19 cellular contexts compared by ENCODE assay signal in the genomic region with DNA sequence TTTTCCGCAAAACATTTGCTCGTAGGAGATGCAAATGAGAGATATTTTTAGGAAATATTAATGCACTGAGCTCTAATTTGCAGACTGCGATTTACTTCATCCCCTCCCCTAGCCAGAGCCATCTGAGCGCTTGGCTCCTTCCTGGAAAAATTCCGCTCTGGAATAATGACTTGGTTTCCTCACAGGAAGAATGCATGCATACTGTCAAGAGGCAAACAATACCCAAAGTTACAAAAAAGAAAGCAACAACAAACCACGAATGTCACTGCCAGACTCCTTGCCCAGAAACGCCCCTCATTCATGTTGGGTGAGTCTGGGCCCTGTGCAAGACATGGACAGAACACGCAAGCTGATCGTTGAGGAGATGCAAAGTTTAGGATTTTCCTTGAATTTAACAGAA.
"Had no signal": no experiment of that assay in that cellular context is flagged by ENCODE, and none has a peak within 500 bp of the region (broad histone marks: within the 10 kb centered on the region; RNA-seq: fewer than 3 reads in every experiment).

No MANE protein-coding gene starts in this region.

- H3K4me3 ChIP-seq: gastroesophageal sphincter, hepatocyte, left lung, ovary, tibial nerve, uterus had no signal

- H3K27ac ChIP-seq: brain microvascular endothelial cell, hepatocyte, ovary, tibial nerve had no signal

- H3K4me1 ChIP-seq: uterus had no signal

- H3K9me3 Mint-ChIP-seq: activated T-cell treated with anti-CD3 and anti-CD28 coated beads, Interleukin-2, amount 50 U/mL, for 72 hours; stimulated activated memory B cell treated with anti-CD40 and anti-IgM and Interleukin-4, amounts not matched to agents 10 μg/mL and 1 μg/mL and 100 μg/mL, for 72 hours had no signal

- ATAC-seq: activated T-cell treated with anti-CD3 and anti-CD28 coated beads, Interleukin-2, amount 50 U/mL, for 72 hours; gastroesophageal sphincter; left lung; stimulated activated memory B cell treated with anti-CD40 and anti-IgM and Interleukin-4, amounts not matched to agents 10 μg/mL and 1 μg/mL and 100 μg/mL, for 72 hours had no signal

- H3K36me3 ChIP-seq: brain microvascular endothelial cell, gastroesophageal sphincter, left lung, ovary, tibial nerve, uterus had no signal

- H3K4me3 Mint-ChIP-seq: activated naive CD8-positive, alpha-beta T cell; activated T-cell treated with anti-CD3 and anti-CD28 coated beads, Interleukin-2, amount 50 U/mL, for 72 hours; stimulated activated memory B cell treated with anti-CD40 and anti-IgM and Interleukin-4, amounts not matched to agents 10 μg/mL and 1 μg/mL and 100 μg/mL, for 72 hours had no signal

- H2AFZ ChIP-seq: hepatocyte had no signal

- H3K36me3 Mint-ChIP-seq: activated naive CD8-positive, alpha-beta T cell; stimulated activated memory B cell treated with anti-CD40 and anti-IgM and Interleukin-4, amounts not matched to agents 10 μg/mL and 1 μg/mL and 100 μg/mL, for 72 hours had no signal

- H3K4me2 ChIP-seq: hepatocyte had no signal

- H3K27ac Mint-ChIP-seq: activated naive CD8-positive, alpha-beta T cell; activated T-cell treated with anti-CD3 and anti-CD28 coated beads, Interleukin-2, amount 50 U/mL, for 72 hours; stimulated activated memory B cell treated with anti-CD40 and anti-IgM and Interleukin-4, amounts not matched to agents 10 μg/mL and 1 μg/mL and 100 μg/mL, for 72 hours had no signal

- H3K27me3 ChIP-seq: brain microvascular endothelial cell, gastroesophageal sphincter, hepatocyte, ovary, uterus had no signal

- H3K9me3 ChIP-seq: gastroesophageal sphincter, left lung, ovary, tibial nerve, uterus had no signal

- DNase-seq: activated CD4-positive, alpha-beta T cell treated with anti-CD3 and anti-CD28 coated beads for 48 hours; activated CD8-positive, alpha-beta memory T cell treated with anti-CD3 and anti-CD28 coated beads, Interleukin-2, amount 50 U/mL, for 48 hours; activated gamma-delta T cell treated with Interleukin-2 at 50 U/mL for 16 hours; activated T-cell treated with anti-CD3 and anti-CD28 coated beads, Interleukin-2, amount 50 U/mL, for 72 hours; amniotic stem cell; brain microvascular endothelial cell; effector memory CD4-positive, alpha-beta T cell; islet precursor cell; left lung; mesendoderm; ovary; stimulated activated CD4-positive, alpha-beta T cell treated with anti-CD3 and anti-CD28 coated beads, Interleukin-2, amount 100 ng/mL, for 48 hours; T-helper 2 cell; uterus had no signal

- H3K79me2 ChIP-seq: hepatocyte had no signal
